Comparison of ENCODE assay signal across 9 cellular contexts in genomic region chr12:110079477-110080400, GRCh38. TPM values are rescaled to one million over a fixed set of nuclear protein-coding genes. Genes with fewer than 3 reads are reported as not detected.
A peak's percentile ranks its signal among the peaks of the same experiment; 100 is the strongest.
DNase-seq lines count a peak whose midpoint lies in the region; ATAC-seq, FAIRE-seq and TF ChIP-seq lines count a peak whose summit lies in the region.
"Had no signal": no experiment of that assay in that cellular context is flagged by ENCODE, and none has a peak within 500 bp of the region (broad histone marks: within the 10 kb centered on the region; RNA-seq: fewer than 3 reads in every experiment).

No MANE protein-coding gene starts in this region.

- no peaks in the 10 kb centered on the region for H3K9me3 ChIP-seq in right cardiac atrium (ENCODE audit: control insufficient read depth, low read length)

- no peak overlapping the region for H3K4me3 ChIP-seq in right cardiac atrium (ENCODE audit: low read length)

- H3K4me1 ChIP-seq in right cardiac atrium (ENCODE audit: control insufficient read depth, insufficient read depth, low read length), result no peaks in the 10 kb centered on the region

- FAIRE-seq in urothelium cell line (lab: Jason Lieb, UNC), result no peak

- DNase-seq in NOMO-1 treated with dmso at 0.1 percent for 144 hours (lab: John Stamatoyannopoulos, UW; ENCODE audit: unreplicated experiment), result peak; percentile 74
- DNase-seq in activated T-helper 1 cell treated with anti-CD3 and anti-CD28 coated beads, Interleukin-2, amount 50 U/mL, for 16 hours (ENCODE audit: low read depth in 1 of 2, low spot score in 1 of 2), result peak; percentile 42
- peak; percentile 37 to 83 (median 76) for DNase-seq in right cardiac atrium
- peak; percentile 70 for DNase-seq in stimulated activated CD4-positive, alpha-beta T cell treated with anti-CD3 and anti-CD28 coated beads, Interleukin-2, amount 100 ng/mL, for 4 hours (ENCODE audit: low read depth)
- no peak for DNase-seq in cerebellar cortex (ENCODE audit: low spot score)
- no peak for DNase-seq in urothelium cell line (ENCODE audit: low spot score)

- no peak for TF ChIP-seq POLR2A in GM18505 (IDR thresholded peaks at IDR 0.05; ENCODE audit: borderline replicate concordance, extremely low read depth, insufficient read depth, insufficient read length)

- no peak overlapping the region for H3K27ac ChIP-seq in right cardiac atrium (ENCODE audit: low read length)

- ATAC-seq in GM18505 (IDR thresholded peaks at IDR 0.05; ENCODE audit: unreplicated experiment) (peak; percentile 81), HG02759 (IDR thresholded peaks at IDR 0.05; ENCODE audit: unreplicated experiment) (peak; percentile 85), right cardiac atrium (peak; percentile 58 to 78)
- ATAC-seq: Panc1 had no signal

- WGBS in right cardiac atrium, result 72% methylated on average over 24 of the region's 24 CpGs

- no peaks in the 10 kb centered on the region for H3K27me3 ChIP-seq in right cardiac atrium (ENCODE audit: control insufficient read depth, insufficient read depth)

- intact Hi-C loops in right cardiac atrium (cut with DNase I), result no loop called here

RNA-seq across cellular contexts. Expression of gene C12orf76, which starts 31.4 kb away (rescaled TPM):
- total RNA-seq in right cardiac atrium, result 1 to 10 TPM; 5.7 to 6.8 (median 6.7) TPM
- 7.0 TPM for polyA plus RNA-seq in right cardiac atrium

RNA-seq across cellular contexts. Expression of gene IFT81, which starts 44.4 kb away (rescaled TPM):
- 10 to 100 TPM in 3 of 4 donors, 1 to 10 TPM in 1; 9.6 to 14.9 (median 11.6) TPM for total RNA-seq in right cardiac atrium
- 7.6 TPM for polyA plus RNA-seq in right cardiac atrium

Comparison
In these comparisons a context has a peak if more than half of its experiments do, and no peak if none do; other contexts are left out.
1. DNase-seq: peak in NOMO-1 treated with dmso at 0.1 percent for 144 hours (single experiment), activated T-helper 1 cell treated with anti-CD3 and anti-CD28 coated beads, Interleukin-2, amount 50 U/mL, for 16 hours (2 of 2), right cardiac atrium (3 of 3) and stimulated activated CD4-positive, alpha-beta T cell treated with anti-CD3 and anti-CD28 coated beads, Interleukin-2, amount 100 ng/mL, for 4 hours (single experiment); none in cerebellar cortex (single experiment) and urothelium cell line (single experiment).
2. Peak in every context shown above with its lines, with median percentiles within 50 percentile points of each other: ATAC-seq.